Comparison of ENCODE assay signal across 15 cellular contexts in genomic region chr22:48247829-48248228, GRCh38.
DNase-seq lines count a peak whose midpoint lies in the region; ATAC-seq and TF ChIP-seq lines count a peak whose summit lies in the region.
"Had no signal": no experiment of that assay in that cellular context is flagged by ENCODE, and none has a peak within 500 bp of the region (broad histone marks: within the 10 kb centered on the region; RNA-seq: fewer than 3 reads in every experiment).

No MANE protein-coding gene starts in this region.

- 72 to 91% (median 85%) methylated on average over 7 of the region's 7 CpGs for WGBS in spleen, 5 donors

- no peak overlapping the region for H3K4me3 ChIP-seq in SK-N-MC
- H3K4me3 ChIP-seq in spleen, result no peak overlapping the region
- H3K4me3 ChIP-seq: GM23248 had no signal

- H3K9me3 ChIP-seq in SK-N-MC (ENCODE audit: low read depth, low read length), result no peaks in the 10 kb centered on the region
- no peaks in the 10 kb centered on the region for H3K9me3 ChIP-seq in spleen
- H3K9me3 ChIP-seq: Caco-2 had no signal

- no peak overlapping the region for H3K4me3 Mint-ChIP-seq in CD14-positive monocyte
- no peak overlapping the region for H3K4me3 Mint-ChIP-seq in T-helper 2 cell treated with Interferon-gamma antibody and Interleukin-4, amounts not matched to agents 5 μg/mL and 100 μg/mL, for 36 hours
- H3K4me3 Mint-ChIP-seq: CD4-positive, CD25-positive, alpha-beta regulatory T cell; CD8-positive, alpha-beta T cell had no signal

- peak overlapping the region; percentile 99 for H3K27ac ChIP-seq in SK-N-MC
- no peak overlapping the region for H3K27ac ChIP-seq in spleen
- H3K27ac ChIP-seq: GM23248 had no signal

- H3K9me3 Mint-ChIP-seq in CD14-positive monocyte, result peaks cover 0 to 5% (median 0%) of the 10 kb centered on the region in 7 donors
- H3K9me3 Mint-ChIP-seq in T-helper 2 cell treated with Interferon-gamma antibody and Interleukin-4, amounts not matched to agents 5 μg/mL and 100 μg/mL, for 36 hours, result no peaks in the 10 kb centered on the region
- H3K9me3 Mint-ChIP-seq: CD8-positive, alpha-beta T cell had no signal

- peaks cover 0 to 12% (median 0%) of the 10 kb centered on the region in 6 donors for H3K4me1 ChIP-seq in spleen
- H3K4me1 ChIP-seq: Caco-2 had no signal

- TF ChIP-seq CTCF in CD14-positive monocyte (IDR thresholded peaks at IDR 0.05) (no peak), spleen (IDR thresholded peaks at IDR 0.05 in 8 of 11, conservative IDR thresholded peaks at IDR 0.05 in 3 of 11) (no peak)

- H3K36me3 ChIP-seq in SK-N-MC (ENCODE audit: insufficient read depth, low read length) (no peaks in the 10 kb centered on the region), spleen (no peaks in the 10 kb centered on the region)

- TF ChIP-seq POLR2A in spleen (IDR thresholded peaks at IDR 0.05), result no peak

- peaks cover 2 to 8% (median 7%) of the 10 kb centered on the region in 3 donors for H3K27me3 Mint-ChIP-seq in CD14-positive monocyte (ENCODE audit: low read depth in 3 of 3)
- H3K27me3 Mint-ChIP-seq in T-helper 2 cell treated with Interferon-gamma antibody and Interleukin-4, amounts not matched to agents 5 μg/mL and 100 μg/mL, for 36 hours (ENCODE audit: low read depth), result no peaks in the 10 kb centered on the region

- peak; percentile 25 for DNase-seq in CD14-positive monocyte (ENCODE audit: low spot score)
- no peak for DNase-seq in SK-N-MC (ENCODE audit: low read depth, low spot score)
- peak; percentile 64 for DNase-seq in mesenteric fat pad (ENCODE audit: low spot score)
- DNase-seq in spleen, result peak; percentile 38
- DNase-seq in T-helper 2 cell treated with Interferon-gamma antibody and Interleukin-4, amounts not matched to agents 5 μg/mL and 100 μg/mL, for 36 hours (ENCODE audit: low spot score), result no peak
- DNase-seq: C1 segment of cervical spinal cord; Caco-2; CD4-positive, CD25-positive, alpha-beta regulatory T cell; CD8-positive, alpha-beta T cell; DMS153; DND-41; GM23248; H7; HCEC 1CT had no signal

- intact Hi-C loops in CD14-positive monocyte (cut with micrococcal nuclease) (no loop called here), spleen (cut with DNase I; ENCODE audit: low total_unique reads) (no loop called here)

- no peak overlapping the region for H3K27ac Mint-ChIP-seq in CD14-positive monocyte
- no peak overlapping the region for H3K27ac Mint-ChIP-seq in T-helper 2 cell treated with Interferon-gamma antibody and Interleukin-4, amounts not matched to agents 5 μg/mL and 100 μg/mL, for 36 hours
- H3K27ac Mint-ChIP-seq: CD4-positive, CD25-positive, alpha-beta regulatory T cell; CD8-positive, alpha-beta T cell had no signal

- H3K36me3 Mint-ChIP-seq in CD14-positive monocyte, result no peaks in the 10 kb centered on the region
- H3K36me3 Mint-ChIP-seq in T-helper 2 cell treated with Interferon-gamma antibody and Interleukin-4, amounts not matched to agents 5 μg/mL and 100 μg/mL, for 36 hours (ENCODE audit: low read depth), result no peaks in the 10 kb centered on the region
- H3K36me3 Mint-ChIP-seq: CD4-positive, CD25-positive, alpha-beta regulatory T cell; CD8-positive, alpha-beta T cell had no signal

- peaks cover 0 to 68% (median 3%) of the 10 kb centered on the region in 7 donors for H3K27me3 ChIP-seq in spleen (replicated peaks in 1 of 7)

- no peaks in the 10 kb centered on the region for H3K4me1 Mint-ChIP-seq in CD14-positive monocyte
- peaks cover 2% of the 10 kb centered on the region for H3K4me1 Mint-ChIP-seq in T-helper 2 cell treated with Interferon-gamma antibody and Interleukin-4, amounts not matched to agents 5 μg/mL and 100 μg/mL, for 36 hours (ENCODE audit: low read depth)
- H3K4me1 Mint-ChIP-seq: CD4-positive, CD25-positive, alpha-beta regulatory T cell had no signal

- H3K9ac ChIP-seq in SK-N-MC (ENCODE audit: insufficient read length), result peak overlapping the region; percentile 74
- H3K9ac ChIP-seq: GM23248 had no signal

- ATAC-seq in HG02678 (IDR thresholded peaks at IDR 0.05; ENCODE audit: unreplicated experiment), result no peak
- ATAC-seq: CD8-positive, alpha-beta T cell had no signal

Comparison
In these comparisons a context has a peak if more than half of its experiments do, and no peak if none do; other contexts are left out.
1. DNase-seq: peak in CD14-positive monocyte (single experiment), mesenteric fat pad (single experiment) and spleen (single experiment); none in SK-N-MC (single experiment) and T-helper 2 cell treated with Interferon-gamma antibody and Interleukin-4, amounts not matched to agents 5 μg/mL and 100 μg/mL, for 36 hours (single experiment).